In genomic region chr18:21611401-21612124, GRCh38 we compare ENCODE assay signal across 8 cellular contexts. TPM values are rescaled to one million over a fixed set of nuclear protein-coding genes. Genes with fewer than 3 reads are reported as not detected.
DNase-seq lines count a peak whose midpoint lies in the region; ATAC-seq and TF ChIP-seq lines count a peak whose summit lies in the region.
"Not testable (repeated sequence)": the region's sequence is repeated elsewhere in the genome, so short reads cannot be mapped to it uniquely, and the experiment has no call there.

No MANE protein-coding gene starts in this region.

- H3K9ac ChIP-seq in Karpas-422 (ENCODE audit: low read length) (peak overlapping the region; percentile 94), mucosa of rectum (ENCODE audit: low read depth in 1 of 2, low read length in 2 of 2) (peak overlapping the region in 1 of 2 donors; percentile 79)

- H3K27me3 ChIP-seq in Karpas-422 (ENCODE audit: low read length); mucosa of rectum (ENCODE audit: control insufficient read depth in 2 of 2, insufficient read depth in 2 of 2, low read length in 2 of 2); spleen (replicated peaks in 1 of 7): not testable (repeated sequence)

- peak overlapping the region; percentile 99 for H3K4me3 Mint-ChIP-seq in T-helper 2 cell treated with Interferon-gamma antibody and Interleukin-4, amounts not matched to agents 5 μg/mL and 100 μg/mL, for 36 hours
- H3K4me3 Mint-ChIP-seq in brain, result peak overlapping the region; percentile 94 to 100 (median 99)

- DNase-seq in AG09309 (ENCODE audit: low read depth); T-helper 2 cell treated with Interferon-gamma antibody and Interleukin-4, amounts not matched to agents 5 μg/mL and 100 μg/mL, for 36 hours (ENCODE audit: low spot score); foreskin fibroblast; spleen: not testable (repeated sequence)
- DNase-seq in Karpas-422, result peak; percentile 54

- H3K9me3 Mint-ChIP-seq in T-helper 2 cell treated with Interferon-gamma antibody and Interleukin-4, amounts not matched to agents 5 μg/mL and 100 μg/mL, for 36 hours, result not testable (repeated sequence)
- peaks cover 4 to 23% (median 7%) of the 10 kb centered on the region in 5 experiments for H3K9me3 Mint-ChIP-seq in brain

- peaks cover 25% of the 10 kb centered on the region for H3K36me3 Mint-ChIP-seq in T-helper 2 cell treated with Interferon-gamma antibody and Interleukin-4, amounts not matched to agents 5 μg/mL and 100 μg/mL, for 36 hours (ENCODE audit: low read depth)
- peaks cover 44% of the 10 kb centered on the region for H3K36me3 Mint-ChIP-seq in brain

- H2AFZ ChIP-seq in Karpas-422 (ENCODE audit: low read length), result peak overlapping the region; percentile 53; the same call in 1 of the 2 replicates

- H3K4me2 ChIP-seq in Karpas-422 (ENCODE audit: low read depth, low read length, poor library complexity, severe bottlenecking), result peak overlapping the region; percentile 75

- intact Hi-C loops in spleen (cut with DNase I; ENCODE audit: low total_unique reads), result loop anchor here (10.0 kb wide), 1 partner anchor 133 kb away; the partner anchor contains the start of gene MIB1

- H3K36me3 ChIP-seq in Karpas-422 (ENCODE audit: insufficient read depth, low read length) (peaks cover 14% of the 10 kb centered on the region), spleen (peaks cover 0 to 26% (median under 1%) of the 10 kb centered on the region in 6 donors)
- not testable (repeated sequence) for H3K36me3 ChIP-seq in mucosa of rectum (ENCODE audit: control insufficient read depth in 2 of 2, insufficient read depth in 2 of 2, low read length in 2 of 2)

- TF ChIP-seq POLR2A in spleen (IDR thresholded peaks at IDR 0.05), result not testable (repeated sequence)

- peaks cover 14% of the 10 kb centered on the region for H3K4me1 Mint-ChIP-seq in T-helper 2 cell treated with Interferon-gamma antibody and Interleukin-4, amounts not matched to agents 5 μg/mL and 100 μg/mL, for 36 hours (ENCODE audit: low read depth)
- peaks cover 33% of the 10 kb centered on the region for H3K4me1 Mint-ChIP-seq in brain

- peak overlapping the region; percentile 67 for H3K4me3 ChIP-seq in AG09309 (ENCODE audit: control insufficient read depth, low read depth, low read length)
- H3K4me3 ChIP-seq in Karpas-422 (ENCODE audit: low read length), result peak overlapping the region; percentile 84
- peak overlapping the region; percentile 72 to 86 for H3K4me3 ChIP-seq in foreskin fibroblast (ENCODE audit: low read depth in 1 of 2, low read length in 2 of 2)
- peak overlapping the region; percentile 78 to 94 for H3K4me3 ChIP-seq in mucosa of rectum (ENCODE audit: low read length in 2 of 2)
- peak overlapping the region; percentile 70 to 96 (median 88) for H3K4me3 ChIP-seq in spleen

- not testable (repeated sequence) for H3K27me3 Mint-ChIP-seq in T-helper 2 cell treated with Interferon-gamma antibody and Interleukin-4, amounts not matched to agents 5 μg/mL and 100 μg/mL, for 36 hours (ENCODE audit: low read depth); brain

- H3K4me1 ChIP-seq in Karpas-422 (ENCODE audit: low read length) (peaks cover 20% of the 10 kb centered on the region), spleen (peaks cover 9 to 43% (median 27%) of the 10 kb centered on the region in 6 donors)
- H3K4me1 ChIP-seq in mucosa of rectum (ENCODE audit: control insufficient read depth in 2 of 2, insufficient read depth in 2 of 2, low read length in 2 of 2), result not testable (repeated sequence)

- 56 to 75% (median 65%) methylated on average over 28 to 30 of the region's 30 CpGs for WGBS in spleen, 5 donors

- not testable (repeated sequence) for H3K9me2 ChIP-seq in Karpas-422 (replicated peaks; ENCODE audit: insufficient read depth, low read length)

- H3K27ac Mint-ChIP-seq in T-helper 2 cell treated with Interferon-gamma antibody and Interleukin-4, amounts not matched to agents 5 μg/mL and 100 μg/mL, for 36 hours, result peak overlapping the region; percentile 100
- H3K27ac Mint-ChIP-seq in brain, result peak overlapping the region; percentile 93 to 99 (median 98)

- H3K9me3 ChIP-seq in Karpas-422 (ENCODE audit: low read length); mucosa of rectum (ENCODE audit: control insufficient read depth in 2 of 2, low read length in 2 of 2); spleen: not testable (repeated sequence)

- H3K27ac ChIP-seq in Karpas-422 (ENCODE audit: low read length), result not testable (repeated sequence)
- H3K27ac ChIP-seq in mucosa of rectum (ENCODE audit: low read depth in 2 of 2, low read length in 2 of 2), result peak overlapping the region; percentile 85 to 90
- peak overlapping the region; percentile 73 to 89 (median 86) for H3K27ac ChIP-seq in spleen

- H3K79me2 ChIP-seq in Karpas-422 (ENCODE audit: low read length), result peaks cover 44% of the 10 kb centered on the region

- H4K20me1 ChIP-seq in Karpas-422 (ENCODE audit: insufficient read depth, low read depth, low read length), result peaks cover 20% of the 10 kb centered on the region

- TF ChIP-seq CTCF in AG09309 (IDR thresholded peaks at IDR 0.05; ENCODE audit: control insufficient read depth, insufficient read depth, low read depth, low read length, missing control alignments); brain (conservative IDR thresholded peaks at IDR 0.05); foreskin fibroblast (IDR thresholded peaks at IDR 0.05; ENCODE audit: low read depth, low read length); spleen (IDR thresholded peaks at IDR 0.05 in 8 of 11, conservative IDR thresholded peaks at IDR 0.05 in 3 of 11): not testable (repeated sequence)

- ATAC-seq in GM19395 (IDR thresholded peaks at IDR 0.05; ENCODE audit: unreplicated experiment), result peak; percentile 18

RNA-seq across cellular contexts. Expression of gene SNRPD1, which starts 0.6 kb away (rescaled TPM):
- 20.4 and 44.3 TPM in 2 replicates for total RNA-seq in Karpas-422 (2014; rRNA removed; shearing (Covaris generic); ENCODE audit: low replicate concordance)
- polyA plus RNA-seq in brain (ENCODE audit: insufficient read depth, low read depth, low replicate concordance) (120 TPM), spleen (10 to 100 TPM; 19.0 to 33.1 (median 27.0) TPM)
- 10 to 100 TPM in 5 of 7 donors, 1 to 10 TPM in 2; 5.6 to 52.6 (median 28.7) TPM for total RNA-seq in spleen

RNA-seq across cellular contexts. Expression of gene ESCO1, which starts 11.1 kb away (rescaled TPM):
- 23.6 and 35.5 TPM in 2 replicates for total RNA-seq in Karpas-422 (2014; rRNA removed; shearing (Covaris generic); ENCODE audit: low replicate concordance)
- polyA plus RNA-seq in brain (ENCODE audit: insufficient read depth, low read depth, low replicate concordance) (2.2 TPM), spleen (10 to 100 TPM; 13.5 to 15.2 (median 15.0) TPM)
- total RNA-seq in spleen, result 10 to 100 TPM; 18.9 to 35.0 (median 21.3) TPM
